16 cellular contexts compared by ENCODE assay signal in the genomic region with DNA sequence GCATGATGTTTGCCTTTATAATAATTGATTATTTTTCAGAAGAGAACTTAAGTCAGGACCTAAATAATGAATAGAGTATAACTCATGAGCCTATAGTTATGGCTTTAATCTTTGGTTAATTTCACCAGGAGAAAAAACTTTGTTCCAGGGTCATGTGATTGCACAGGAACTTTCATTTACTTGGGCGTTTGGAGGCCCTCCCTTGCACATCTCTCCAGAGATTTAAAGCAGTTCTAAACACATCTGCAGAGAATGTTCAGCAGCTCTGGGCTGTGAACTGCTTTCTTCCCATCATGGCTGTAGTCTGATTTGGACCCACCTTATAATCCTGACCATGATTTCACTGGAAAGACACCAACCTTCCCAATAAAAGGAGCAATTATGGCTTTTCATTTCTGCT.
A peak's percentile ranks its signal among the peaks of the same experiment; 100 is the strongest.
DNase-seq lines count a peak whose midpoint lies in the region; ATAC-seq, FAIRE-seq and TF ChIP-seq lines count a peak whose summit lies in the region.
"Had no signal": no experiment of that assay in that cellular context is flagged by ENCODE, and none has a peak within 500 bp of the region (broad histone marks: within the 10 kb centered on the region; RNA-seq: fewer than 3 reads in every experiment).

No MANE protein-coding gene starts in this region.

- TF ChIP-seq POLR2A in heart left ventricle (IDR thresholded peaks at IDR 0.05) (no peak), sigmoid colon (IDR thresholded peaks at IDR 0.05) (no peak), GM12892 (IDR thresholded peaks at IDR 0.05; ENCODE audit: low read depth, low read length) (no peak)

- intact Hi-C loops in heart left ventricle (cut with DNase I), result no loop called here
- intact Hi-C loops in sigmoid colon (cut with DNase I), result loop anchor here (5.0 kb wide), 1 partner anchor 81 kb away; a partner anchor contains a TSS
- intact Hi-C loops in Caco-2 (cut with micrococcal nuclease; ENCODE audit: unreplicated experiment), result no loop called here

- H3K9me3 Mint-ChIP-seq in Caco-2 (ENCODE audit: unreplicated experiment), result no peaks in the 10 kb centered on the region
- H3K9me3 Mint-ChIP-seq: effector memory CD8-positive, alpha-beta T cell; neural crest cell had no signal

- H3K4me3 ChIP-seq in heart left ventricle (no peak overlapping the region), sigmoid colon (no peak overlapping the region), Caco-2 (ENCODE audit: low read depth, low read length) (no peak overlapping the region)
- H3K4me3 ChIP-seq: esophagus squamous epithelium, thoracic aorta had no signal

- ATAC-seq in heart left ventricle (peak; percentile 66 to 76 (median 71)), GM19467 (IDR thresholded peaks at IDR 0.05; ENCODE audit: unreplicated experiment) (no peak)
- ATAC-seq: effector memory CD8-positive, alpha-beta T cell had no signal

- H3K4me1 Mint-ChIP-seq in Caco-2 (ENCODE audit: low read depth, unreplicated experiment), result no peaks in the 10 kb centered on the region

- peak; percentile 21 for DNase-seq in EH (ENCODE audit: low read depth)
- DNase-seq in amniotic epithelial cell (ENCODE audit: low read depth), result peak; percentile 37
- DNase-seq in heart left ventricle, result no peak
- DNase-seq in sigmoid colon, result no peak
- no peak for DNase-seq in Caco-2
- no peak for DNase-seq in GM12892 (ENCODE audit: insufficient read length)
- no peak for DNase-seq in amniotic stem cell (lab: John Stamatoyannopoulos, UW)
- DNase-seq: DMS79 treated with DMSO at 0.1 percent for 48 hours; effector memory CD8-positive, alpha-beta T cell; esophagus squamous epithelium had no signal

- POLR2A ChIA-PET in Caco-2 (lab: Charles Lee), result no interaction called here

- no peak for TF ChIP-seq CTCF in heart left ventricle (IDR thresholded peaks at IDR 0.05)
- TF ChIP-seq CTCF in sigmoid colon (IDR thresholded peaks at IDR 0.05), result no peak
- no peak for TF ChIP-seq CTCF in Caco-2 (IDR thresholded peaks at IDR 0.05; ENCODE audit: insufficient read depth in 1 of 2, low read depth in 1 of 2, low read length in 1 of 2, severe bottlenecking in 1 of 2, unreplicated experiment in 1 of 2)

- WGBS in heart left ventricle, 4 donors, result 4 to 27% (median 7%) methylated on average over 1 of the region's 1 CpG
- 7 to 14% methylated on average over 1 of the region's 1 CpG for WGBS in sigmoid colon, 2 donors

- no peaks in the 10 kb centered on the region for H3K27me3 ChIP-seq in heart left ventricle
- no peaks in the 10 kb centered on the region for H3K27me3 ChIP-seq in sigmoid colon
- H3K27me3 ChIP-seq in Caco-2 (replicated peaks; ENCODE audit: control insufficient read depth, insufficient read depth, low read length), result no peaks in the 10 kb centered on the region
- H3K27me3 ChIP-seq: esophagus squamous epithelium had no signal

- no peaks in the 10 kb centered on the region for H3K27me3 Mint-ChIP-seq in Caco-2 (ENCODE audit: insufficient read depth, unreplicated experiment)
- H3K27me3 Mint-ChIP-seq: progenitor cell of endocrine pancreas had no signal

- BruUV-seq in Caco-2 (replicated peaks; lab: Mats Ljungman, UMichigan), result no TSS peak

- H3K9me3 ChIP-seq in heart left ventricle (peaks cover 0 to 2% (median 0%) of the 10 kb centered on the region in 12 donors), sigmoid colon (no peaks in the 10 kb centered on the region), Caco-2 (no peaks in the 10 kb centered on the region)
- H3K9me3 ChIP-seq: esophagus squamous epithelium, thoracic aorta had no signal

- H3K4me1 ChIP-seq in heart left ventricle (peaks cover 0 to 15% (median 3%) of the 10 kb centered on the region in 12 donors), sigmoid colon (peaks cover 0 to 17% (median 15%) of the 10 kb centered on the region in 4 donors), Caco-2 (no peaks in the 10 kb centered on the region)

- H3K36me3 ChIP-seq in heart left ventricle, result peaks cover 0 to 5% (median 0%) of the 10 kb centered on the region in 9 donors
- no peaks in the 10 kb centered on the region for H3K36me3 ChIP-seq in sigmoid colon
- H3K36me3 ChIP-seq in Caco-2 (ENCODE audit: control insufficient read depth, insufficient read depth, low read length), result no peaks in the 10 kb centered on the region
- H3K36me3 ChIP-seq: esophagus squamous epithelium, thoracic aorta had no signal

- H3K27ac ChIP-seq in heart left ventricle, result peak overlapping the region in 7 of 12 donors; percentile 3 to 62 (median 25)
- peak overlapping the region; percentile 14 to 58 (median 56) for H3K27ac ChIP-seq in sigmoid colon
- H3K27ac ChIP-seq: esophagus squamous epithelium, VCaP had no signal

- no peak for TF ChIP-seq EP300 in sigmoid colon (IDR thresholded peaks at IDR 0.05)

- no peaks in the 10 kb centered on the region for H3K36me3 Mint-ChIP-seq in Caco-2 (ENCODE audit: insufficient read depth, unreplicated experiment)

- FAIRE-seq in GM12892 (lab: Jason Lieb, UNC), result no peak

- CTCF ChIA-PET in Caco-2 (lab: Charles Lee), result no interaction called here

- H3K4me3 Mint-ChIP-seq in Caco-2 (ENCODE audit: unreplicated experiment), result no peak overlapping the region
- H3K4me3 Mint-ChIP-seq: effector memory CD8-positive, alpha-beta T cell; neural crest cell; T-helper 1 cell treated with Interleukin-12 subunit alpha and Interleukin-12 subunit beta and Interleukin-4 antibody, amounts not matched to agents 30 μg/mL and 1 μg/mL, for 36 hours had no signal

- no peak overlapping the region for H3K27ac Mint-ChIP-seq in Caco-2 (ENCODE audit: unreplicated experiment)
- H3K27ac Mint-ChIP-seq: effector memory CD8-positive, alpha-beta T cell; progenitor cell of endocrine pancreas; T-helper 1 cell treated with Interleukin-12 subunit alpha and Interleukin-12 subunit beta and Interleukin-4 antibody, amounts not matched to agents 30 μg/mL and 1 μg/mL, for 36 hours had no signal

Comparison
In these comparisons a context has a peak if more than half of its experiments do, and no peak if none do; other contexts are left out.
1. DNase-seq: peak in EH (single experiment) and amniotic epithelial cell (single experiment); none in heart left ventricle (0 of 5), sigmoid colon (single experiment), Caco-2 (0 of 2), GM12892 (single experiment) and amniotic stem cell (single experiment).